Comparison of ENCODE assay signal across 17 cellular contexts in the genomic region with DNA sequence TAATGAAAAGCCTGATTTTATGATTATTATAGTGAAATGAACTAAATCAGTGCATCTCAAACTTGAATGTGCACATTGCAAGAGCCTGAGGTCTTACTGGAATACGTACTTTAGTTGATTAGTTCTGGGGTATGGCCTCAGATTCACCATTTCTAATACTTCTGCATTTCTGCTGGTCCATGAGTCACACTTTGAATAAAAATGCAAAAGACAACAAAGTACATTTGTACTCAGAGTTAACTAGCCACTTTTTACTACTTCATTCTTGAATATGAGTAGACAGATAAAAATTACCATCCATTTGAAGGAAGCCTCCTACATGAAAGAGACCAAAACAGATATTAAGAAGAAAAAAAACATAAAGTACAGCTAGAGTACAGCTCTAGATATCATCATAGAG. TPM values are rescaled to one million over a fixed set of nuclear protein-coding genes. Genes with fewer than 3 reads are reported as not detected.
"Had no signal": no experiment of that assay in that cellular context is flagged by ENCODE, and none has a peak within 500 bp of the region (broad histone marks: within the 10 kb centered on the region; RNA-seq: fewer than 3 reads in every experiment).

No MANE protein-coding gene starts in this region.

- H3K27ac Mint-ChIP-seq: activated CD8-positive, alpha-beta memory T cell treated with anti-CD3 and anti-CD28 coated beads, Interleukin-2, amount 10 ng/mL, durations not matched to agents 7 days and 5 days; activated naive CD8-positive, alpha-beta T cell; activated T-cell treated with anti-CD3 and anti-CD28 coated beads, Interleukin-2, amount 50 U/mL, for 24 hours; mesothelial cell of epicardium; neural progenitor cell; T-helper 17 cell had no signal

- H3K4me1 Mint-ChIP-seq: activated CD8-positive, alpha-beta memory T cell treated with anti-CD3 and anti-CD28 coated beads, Interleukin-2, amount 10 ng/mL, durations not matched to agents 7 days and 5 days; mesothelial cell of epicardium; neural progenitor cell; T-helper 17 cell had no signal

- H3K9me3 Mint-ChIP-seq: neural progenitor cell had no signal

- DNase-seq: activated CD8-positive, alpha-beta memory T cell treated with anti-CD3 and anti-CD28 coated beads, Interleukin-2, amount 10 ng/mL, durations not matched to agents 7 days and 5 days; activated effector memory CD4-positive, alpha-beta T cell treated with anti-CD3 and anti-CD28 coated beads, Interleukin-2, amount 50 U/mL, for 16 hours; activated T-cell treated with anti-CD3 and anti-CD28 coated beads, Interleukin-2, amount 50 U/mL, for 24 hours; aorta; caudate nucleus; effector CD8-positive, alpha-beta T cell; hypothalamus; retina; small intestine; T-helper 17 cell; tibial artery had no signal

- H3K36me3 Mint-ChIP-seq: activated CD8-positive, alpha-beta memory T cell treated with anti-CD3 and anti-CD28 coated beads, Interleukin-2, amount 10 ng/mL, durations not matched to agents 7 days and 5 days; activated naive CD8-positive, alpha-beta T cell; mesothelial cell of epicardium; neural progenitor cell had no signal

- H3K4me3 ChIP-seq: coronary artery, neural progenitor cell, tibial artery, vagina had no signal

- FAIRE-seq: small intestine, TTC549 had no signal

- H3K27me3 Mint-ChIP-seq: activated CD8-positive, alpha-beta memory T cell treated with anti-CD3 and anti-CD28 coated beads, Interleukin-2, amount 10 ng/mL, durations not matched to agents 7 days and 5 days; activated naive CD8-positive, alpha-beta T cell; activated T-cell treated with anti-CD3 and anti-CD28 coated beads, Interleukin-2, amount 50 U/mL, for 24 hours; T-helper 17 cell had no signal

- H3K4me3 Mint-ChIP-seq: activated CD8-positive, alpha-beta memory T cell treated with anti-CD3 and anti-CD28 coated beads, Interleukin-2, amount 10 ng/mL, durations not matched to agents 7 days and 5 days; activated naive CD8-positive, alpha-beta T cell; activated T-cell treated with anti-CD3 and anti-CD28 coated beads, Interleukin-2, amount 50 U/mL, for 24 hours; mesothelial cell of epicardium; neural progenitor cell; T-helper 17 cell had no signal

- ATAC-seq: activated CD8-positive, alpha-beta memory T cell treated with anti-CD3 and anti-CD28 coated beads, Interleukin-2, amount 10 ng/mL, durations not matched to agents 7 days and 5 days; T-helper 17 cell had no signal

RNA-seq across cellular contexts. Expression of a gene that starts 27.1 kb away (rescaled TPM):
- total RNA-seq: activated CD8-positive, alpha-beta memory T cell treated with anti-CD3 and anti-CD28 coated beads, Interleukin-2, amount 10 ng/mL, durations not matched to agents 7 days and 5 days; T-helper 17 cell had no signal
